ENCODE assay signal across 22 cellular contexts in genomic region chr13:59534806-59535205, GRCh38.
A peak's percentile ranks its signal among the peaks of the same experiment; 100 is the strongest.
DNase-seq lines count a peak whose midpoint lies in the region; ATAC-seq and TF ChIP-seq lines count a peak whose summit lies in the region.
"Had no signal": no experiment of that assay in that cellular context is flagged by ENCODE, and none has a peak within 500 bp of the region (broad histone marks: within the 10 kb centered on the region; RNA-seq: fewer than 3 reads in every experiment).

No MANE protein-coding gene starts in this region.

- H3K4me1 ChIP-seq in heart right ventricle, result peaks cover 0 to 51% (median 29%) of the 10 kb centered on the region in 9 donors
- peaks cover 0 to 8% of the 10 kb centered on the region in 2 donors for H3K4me1 ChIP-seq in right atrium auricular region
- H3K4me1 ChIP-seq in adipocyte (ENCODE audit: control insufficient read depth, insufficient read depth, low read length), result no peaks in the 10 kb centered on the region
- peaks cover 0 to 6% (median 4%) of the 10 kb centered on the region in 3 donors for H3K4me1 ChIP-seq in skeletal muscle tissue (ENCODE audit: control insufficient read depth in 3 of 3, insufficient read depth in 3 of 3, low read length in 3 of 3)
- H3K4me1 ChIP-seq: BE2C had no signal

- TF ChIP-seq CTCF in heart right ventricle (IDR thresholded peaks at IDR 0.05) (no peak), right atrium auricular region (IDR thresholded peaks at IDR 0.05) (no peak)

- H3K4me3 ChIP-seq in heart right ventricle, result no peak overlapping the region
- H3K4me3 ChIP-seq in right atrium auricular region, result no peak overlapping the region
- H3K4me3 ChIP-seq in adipocyte (ENCODE audit: low read length), result no peak overlapping the region
- H3K4me3 ChIP-seq in skeletal muscle tissue (ENCODE audit: low read length in 3 of 3), result no peak overlapping the region
- H3K4me3 ChIP-seq: GM12878, GM23338 had no signal

- WGBS in heart right ventricle, 2 donors, result 51 to 71% methylated on average over 5 of the region's 5 CpGs

- no peaks in the 10 kb centered on the region for H3K36me3 ChIP-seq in heart right ventricle
- no peaks in the 10 kb centered on the region for H3K36me3 ChIP-seq in right atrium auricular region
- H3K36me3 ChIP-seq in adipocyte (ENCODE audit: control insufficient read depth, insufficient read depth, low read length, severe bottlenecking), result no peaks in the 10 kb centered on the region
- H3K36me3 ChIP-seq in skeletal muscle tissue (ENCODE audit: control insufficient read depth in 3 of 3, insufficient read depth in 3 of 3, low read length in 3 of 3), result no peaks in the 10 kb centered on the region
- H3K36me3 ChIP-seq: BE2C had no signal

- H3K9ac ChIP-seq in adipocyte (ENCODE audit: low read length) (no peak overlapping the region), skeletal muscle tissue (ENCODE audit: low read depth in 1 of 3, low read length in 3 of 3) (no peak overlapping the region)

- DNase-seq in heart right ventricle (no peak), right atrium auricular region (ENCODE audit: low spot score) (no peak), adipocyte (ENCODE audit: low read depth) (peak; percentile 13), fibroblast of gingiva (ENCODE audit: low read depth) (peak; percentile 7)
- DNase-seq: ACHN; BE2C; C1 segment of cervical spinal cord; CD4-positive, CD25-positive, alpha-beta regulatory T cell; CD8-positive, alpha-beta memory T cell; COR-L47; DMS 273 treated with DMSO at 0.1 percent for 48 hours; DMS53; DND-41; EL; HCEC 1CT; IMR-90 had no signal

- peak in 3 of 8 donors; percentile 35 to 60 (median 43) for ATAC-seq in heart right ventricle
- no peak for ATAC-seq in HG03520 (IDR thresholded peaks at IDR 0.05; ENCODE audit: unreplicated experiment)
- ATAC-seq in HG03460 (IDR thresholded peaks at IDR 0.05; ENCODE audit: unreplicated experiment), result no peak
- ATAC-seq in GM18861 (IDR thresholded peaks at IDR 0.05; ENCODE audit: unreplicated experiment), result no peak
- ATAC-seq: GM12878, GM23338 had no signal

- intact Hi-C loops in heart right ventricle (cut with DNase I), result loop anchor here in 3 of 10 donors (5.0 to 10.0 kb wide), 4 partner anchors 50 to 143 kb away; no protein-coding TSS in a partner anchor

- peak overlapping the region in 6 of 10 donors; percentile 46 to 81 (median 66) for H3K27ac ChIP-seq in heart right ventricle
- no peak overlapping the region for H3K27ac ChIP-seq in right atrium auricular region
- peak overlapping the region; percentile 16 for H3K27ac ChIP-seq in skeletal muscle tissue (ENCODE audit: low read depth, low read length)

- no peaks in the 10 kb centered on the region for H3K9me3 ChIP-seq in heart right ventricle
- H3K9me3 ChIP-seq in right atrium auricular region, result no peaks in the 10 kb centered on the region
- no peaks in the 10 kb centered on the region for H3K9me3 ChIP-seq in adipocyte (ENCODE audit: control insufficient read depth, low read length)
- no peaks in the 10 kb centered on the region for H3K9me3 ChIP-seq in skeletal muscle tissue (ENCODE audit: control insufficient read depth in 3 of 3, low read length in 3 of 3)
- H3K9me3 ChIP-seq: BE2C had no signal

- H3K27me3 ChIP-seq in heart right ventricle, result no peaks in the 10 kb centered on the region
- no peaks in the 10 kb centered on the region for H3K27me3 ChIP-seq in right atrium auricular region
- H3K27me3 ChIP-seq in adipocyte (replicated peaks; ENCODE audit: control insufficient read depth, insufficient read depth, low read length), result no peaks in the 10 kb centered on the region
- no peaks in the 10 kb centered on the region for H3K27me3 ChIP-seq in skeletal muscle tissue (ENCODE audit: control insufficient read depth in 3 of 3, insufficient read depth in 3 of 3, low read length in 3 of 3)
- H3K27me3 ChIP-seq: BE2C had no signal

Comparison
In these comparisons a context has a peak if more than half of its experiments do, and no peak if none do; other contexts are left out.
1. H3K27ac ChIP-seq: peak in heart right ventricle (6 of 10) and skeletal muscle tissue (single experiment); none in right atrium auricular region (0 of 2).
2. DNase-seq: peak in adipocyte (single experiment) and fibroblast of gingiva (single experiment); none in heart right ventricle (0 of 2) and right atrium auricular region (single experiment).